Comparison of ENCODE assay signal across 20 cellular contexts in the genomic region with DNA sequence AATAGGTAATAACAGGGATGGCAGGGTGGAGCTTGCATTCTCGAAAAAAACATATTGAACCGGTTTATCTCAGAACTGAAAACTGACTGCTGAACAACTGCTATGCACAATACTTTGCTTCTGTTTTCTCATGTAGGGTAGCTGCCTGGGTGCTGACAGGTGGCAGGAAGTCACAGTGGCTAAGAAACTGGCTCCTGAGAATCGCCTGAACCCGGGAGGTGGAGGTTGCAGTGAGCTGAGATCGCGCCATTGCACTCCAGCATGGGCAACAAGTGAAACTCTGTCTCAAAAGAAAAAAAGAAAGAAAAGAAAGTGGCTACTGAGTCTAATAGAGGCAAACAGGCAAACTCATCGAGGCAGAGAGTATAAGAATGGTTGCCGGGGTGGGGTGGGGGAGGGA.
"Had no signal": no experiment of that assay in that cellular context is flagged by ENCODE, and none has a peak within 500 bp of the region (broad histone marks: within the 10 kb centered on the region; RNA-seq: fewer than 3 reads in every experiment).

No MANE protein-coding gene starts in this region.

- H3K36me3 ChIP-seq: esophagus muscularis mucosa, gastroesophageal sphincter, heart left ventricle, left ventricle myocardium inferior, tibial artery had no signal

- H3K9me3 ChIP-seq: esophagus muscularis mucosa, gastroesophageal sphincter, heart left ventricle, left ventricle myocardium inferior, tibial artery had no signal

- H3K4me3 ChIP-seq: esophagus muscularis mucosa, gastroesophageal sphincter, heart left ventricle, left ventricle myocardium inferior, tibial artery had no signal

- H3K27ac ChIP-seq: esophagus muscularis mucosa, gastroesophageal sphincter, heart left ventricle, left ventricle myocardium inferior, tibial artery had no signal

- DNase-seq: activated B cell treated with CpG ODN at 0.5 μM for 24 hours; activated CD4-positive, alpha-beta memory T cell treated with anti-CD3 and anti-CD28 coated beads for 36 hours; activated CD4-positive, alpha-beta T cell treated with anti-CD3 and anti-CD28 coated beads for 4 hours; activated naive CD8-positive, alpha-beta T cell treated with anti-CD3 and anti-CD28 coated beads for 36 hours; amniotic stem cell; dermis blood vessel endothelial cell; effector memory CD4-positive, alpha-beta T cell; heart left ventricle; kidney glomerular epithelial cell; left ventricle myocardium inferior; mammary epithelial cell; midbrain; nephron progenitor cell; stimulated activated CD4-positive, alpha-beta T cell treated with anti-CD3 and anti-CD28 coated beads, Interleukin-12 subunit alpha, Interleukin-12 subunit beta, amount 100 ng/mL, for 4 hours; stimulated activated CD4-positive, alpha-beta T cell treated with anti-CD3 and anti-CD28 coated beads, Interleukin-1b, Interleukin-23, amount 100 ng/mL, for 48 hours; stimulated activated CD8-positive, alpha-beta memory T cell treated with anti-CD3 and anti-CD28 coated beads, Interleukin-4, amount 100 ng/mL, for 48 hours; stimulated activated naive CD4-positive, alpha-beta T cell; tibial artery had no signal

- ATAC-seq: gastroesophageal sphincter, heart left ventricle had no signal

- H3K27me3 ChIP-seq: tibial artery had no signal

- H3K4me1 ChIP-seq: esophagus muscularis mucosa, gastroesophageal sphincter, heart left ventricle, left ventricle myocardium inferior, tibial artery had no signal
